In the genomic region with DNA sequence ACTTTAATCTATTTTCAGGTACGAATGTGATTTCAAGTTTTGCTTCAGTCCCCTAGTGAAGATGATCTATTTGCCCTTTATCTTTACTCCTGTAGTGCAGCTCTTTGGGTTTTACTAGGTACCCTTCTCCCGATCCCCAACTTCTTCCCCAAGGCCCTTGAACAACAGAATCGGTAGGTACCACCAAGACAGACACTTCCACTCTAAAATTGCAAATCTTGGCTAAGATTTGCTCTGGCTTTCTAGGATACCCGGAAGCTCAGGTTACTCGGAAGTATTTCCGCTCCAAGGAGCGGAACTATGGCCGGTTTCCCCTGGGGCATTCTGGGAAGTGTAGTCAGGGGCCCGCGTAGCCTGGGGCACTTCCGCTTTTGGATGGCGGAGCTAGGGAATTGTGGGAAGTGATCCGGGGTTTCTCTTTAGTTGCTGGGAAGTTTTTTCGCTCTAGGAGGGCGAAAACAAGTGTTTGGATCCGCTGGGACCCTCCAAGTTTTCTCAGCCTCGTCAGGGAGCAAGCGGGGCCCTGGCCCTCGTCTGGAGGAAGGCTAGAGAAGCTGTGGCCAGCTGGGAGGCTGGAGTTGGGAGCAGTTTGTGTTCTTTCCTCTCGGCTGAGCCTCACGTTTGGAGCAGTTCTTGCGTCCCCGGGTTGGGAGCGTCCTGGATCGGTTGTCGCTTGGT, we compare ENCODE assay signal across 1 cellular context.
TF ChIP-seq lines count a peak whose summit lies in the region.

No MANE protein-coding gene starts in this region.

TF ChIP-seq in K562, 482 proteins besides CTCF, POLR2A, EP300 and RAD21 (continued from another document and continues in another):
- no peak for TF ChIP-seq FOXP4 (CRISPR knock-in tag; IDR thresholded peaks at IDR 0.05; ENCODE audit: borderline replicate concordance)
- TF ChIP-seq SIX5 (IDR thresholded peaks at IDR 0.05; ENCODE audit: borderline replicate concordance in 1 of 2, insufficient read depth in 1 of 2, low read depth in 1 of 2, low read length in 2 of 2): peak; percentile 85 to 89
- TF ChIP-seq ZNF143 (CRISPR knock-in tag; IDR thresholded peaks at IDR 0.05): peak; percentile 87
- peak; percentile 85 for TF ChIP-seq ZNF766 (CRISPR knock-in tag; conservative IDR thresholded peaks at IDR 0.05)
- no peak for TF ChIP-seq ZNF583 (CRISPR knock-in tag; IDR thresholded peaks at IDR 0.05)
- TF ChIP-seq BHLHE40 (IDR thresholded peaks at IDR 0.05; ENCODE audit: low read length): peak; percentile 38
- TF ChIP-seq, protein P1, sequence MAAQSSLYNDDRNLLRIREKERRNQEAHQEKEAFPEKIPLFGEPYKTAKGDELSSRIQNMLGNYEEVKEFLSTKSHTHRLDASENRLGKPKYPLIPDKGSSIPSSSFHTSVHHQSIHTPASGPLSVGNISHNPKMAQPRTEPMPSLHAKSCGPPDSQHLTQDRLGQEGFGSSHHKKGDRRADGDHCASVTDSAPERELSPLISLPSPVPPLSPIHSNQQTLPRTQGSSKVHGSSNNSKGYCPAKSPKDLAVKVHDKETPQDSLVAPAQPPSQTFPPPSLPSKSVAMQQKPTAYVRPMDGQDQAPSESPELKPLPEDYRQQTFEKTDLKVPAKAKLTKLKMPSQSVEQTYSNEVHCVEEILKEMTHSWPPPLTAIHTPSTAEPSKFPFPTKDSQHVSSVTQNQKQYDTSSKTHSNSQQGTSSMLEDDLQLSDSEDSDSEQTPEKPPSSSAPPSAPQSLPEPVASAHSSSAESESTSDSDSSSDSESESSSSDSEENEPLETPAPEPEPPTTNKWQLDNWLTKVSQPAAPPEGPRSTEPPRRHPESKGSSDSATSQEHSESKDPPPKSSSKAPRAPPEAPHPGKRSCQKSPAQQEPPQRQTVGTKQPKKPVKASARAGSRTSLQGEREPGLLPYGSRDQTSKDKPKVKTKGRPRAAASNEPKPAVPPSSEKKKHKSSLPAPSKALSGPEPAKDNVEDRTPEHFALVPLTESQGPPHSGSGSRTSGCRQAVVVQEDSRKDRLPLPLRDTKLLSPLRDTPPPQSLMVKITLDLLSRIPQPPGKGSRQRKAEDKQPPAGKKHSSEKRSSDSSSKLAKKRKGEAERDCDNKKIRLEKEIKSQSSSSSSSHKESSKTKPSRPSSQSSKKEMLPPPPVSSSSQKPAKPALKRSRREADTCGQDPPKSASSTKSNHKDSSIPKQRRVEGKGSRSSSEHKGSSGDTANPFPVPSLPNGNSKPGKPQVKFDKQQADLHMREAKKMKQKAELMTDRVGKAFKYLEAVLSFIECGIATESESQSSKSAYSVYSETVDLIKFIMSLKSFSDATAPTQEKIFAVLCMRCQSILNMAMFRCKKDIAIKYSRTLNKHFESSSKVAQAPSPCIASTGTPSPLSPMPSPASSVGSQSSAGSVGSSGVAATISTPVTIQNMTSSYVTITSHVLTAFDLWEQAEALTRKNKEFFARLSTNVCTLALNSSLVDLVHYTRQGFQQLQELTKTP (IDR thresholded peaks at IDR 0.05; ENCODE audit: low read depth in 1 of 2, partially characterized antibody in 2 of 2): peak; percentile 21 to 94
- TF ChIP-seq ETV6 (IDR thresholded peaks at IDR 0.05; ENCODE audit: borderline replicate concordance in 1 of 2, low read depth in 2 of 2, low read length in 1 of 2): peak; percentile 98 to 99
- TF ChIP-seq ETV6 (CRISPR knock-in tag; IDR thresholded peaks at IDR 0.05; ENCODE audit: borderline replicate concordance): no peak
- no peak for TF ChIP-seq SMARCB1 (IDR thresholded peaks at IDR 0.05; ENCODE audit: insufficient read length, low read depth)
- TF ChIP-seq ZNF134 (CRISPR knock-in tag; conservative IDR thresholded peaks at IDR 0.05): 0 out of 2 replicates have a peak, but pooled peaks have one; percentile 19
- peak; percentile 71 for TF ChIP-seq RBFOX2 (IDR thresholded peaks at IDR 0.05; ENCODE audit: low read depth, low read length)
- TF ChIP-seq ZNF57 (CRISPR knock-in tag; IDR thresholded peaks at IDR 0.05): no peak
- TF ChIP-seq LARP7 (IDR thresholded peaks at IDR 0.05): no peak
- TF ChIP-seq SRF (CRISPR knock-in tag; IDR thresholded peaks at IDR 0.05): no peak
- TF ChIP-seq, protein P2, sequence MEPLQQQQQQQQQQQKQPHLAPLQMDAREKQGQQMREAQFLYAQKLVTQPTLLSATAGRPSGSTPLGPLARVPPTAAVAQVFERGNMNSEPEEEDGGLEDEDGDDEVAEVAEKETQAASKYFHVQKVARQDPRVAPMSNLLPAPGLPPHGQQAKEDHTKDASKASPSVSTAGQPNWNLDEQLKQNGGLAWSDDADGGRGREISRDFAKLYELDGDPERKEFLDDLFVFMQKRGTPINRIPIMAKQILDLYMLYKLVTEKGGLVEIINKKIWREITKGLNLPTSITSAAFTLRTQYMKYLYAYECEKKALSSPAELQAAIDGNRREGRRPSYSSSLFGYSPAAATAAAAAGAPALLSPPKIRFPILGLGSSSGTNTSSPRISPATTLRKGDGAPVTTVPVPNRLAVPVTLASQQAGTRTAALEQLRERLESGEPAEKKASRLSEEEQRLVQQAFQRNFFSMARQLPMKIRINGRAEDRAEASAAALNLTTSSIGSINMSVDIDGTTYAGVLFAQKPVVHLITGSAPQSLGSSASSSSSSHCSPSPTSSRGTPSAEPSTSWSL (CRISPR knock-in tag; IDR thresholded peaks at IDR 0.05; ENCODE audit: borderline replicate concordance): no peak
- no peak for TF ChIP-seq ZSCAN32 (CRISPR knock-in tag; IDR thresholded peaks at IDR 0.05)
- no peak for TF ChIP-seq EGR1 (conservative IDR thresholded peaks at IDR 0.05)
- TF ChIP-seq, protein P3, sequence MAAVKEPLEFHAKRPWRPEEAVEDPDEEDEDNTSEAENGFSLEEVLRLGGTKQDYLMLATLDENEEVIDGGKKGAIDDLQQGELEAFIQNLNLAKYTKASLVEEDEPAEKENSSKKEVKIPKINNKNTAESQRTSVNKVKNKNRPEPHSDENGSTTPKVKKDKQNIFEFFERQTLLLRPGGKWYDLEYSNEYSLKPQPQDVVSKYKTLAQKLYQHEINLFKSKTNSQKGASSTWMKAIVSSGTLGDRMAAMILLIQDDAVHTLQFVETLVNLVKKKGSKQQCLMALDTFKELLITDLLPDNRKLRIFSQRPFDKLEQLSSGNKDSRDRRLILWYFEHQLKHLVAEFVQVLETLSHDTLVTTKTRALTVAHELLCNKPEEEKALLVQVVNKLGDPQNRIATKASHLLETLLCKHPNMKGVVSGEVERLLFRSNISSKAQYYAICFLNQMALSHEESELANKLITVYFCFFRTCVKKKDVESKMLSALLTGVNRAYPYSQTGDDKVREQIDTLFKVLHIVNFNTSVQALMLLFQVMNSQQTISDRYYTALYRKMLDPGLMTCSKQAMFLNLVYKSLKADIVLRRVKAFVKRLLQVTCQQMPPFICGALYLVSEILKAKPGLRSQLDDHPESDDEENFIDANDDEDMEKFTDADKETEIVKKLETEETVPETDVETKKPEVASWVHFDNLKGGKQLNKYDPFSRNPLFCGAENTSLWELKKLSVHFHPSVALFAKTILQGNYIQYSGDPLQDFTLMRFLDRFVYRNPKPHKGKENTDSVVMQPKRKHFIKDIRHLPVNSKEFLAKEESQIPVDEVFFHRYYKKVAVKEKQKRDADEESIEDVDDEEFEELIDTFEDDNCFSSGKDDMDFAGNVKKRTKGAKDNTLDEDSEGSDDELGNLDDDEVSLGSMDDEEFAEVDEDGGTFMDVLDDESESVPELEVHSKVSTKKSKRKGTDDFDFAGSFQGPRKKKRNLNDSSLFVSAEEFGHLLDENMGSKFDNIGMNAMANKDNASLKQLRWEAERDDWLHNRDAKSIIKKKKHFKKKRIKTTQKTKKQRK (IDR thresholded peaks at IDR 0.05; ENCODE audit: borderline replicate concordance, low read depth, low read length): no peak
- no peak for TF ChIP-seq NBN (IDR thresholded peaks at IDR 0.05; ENCODE audit: low read depth)
- TF ChIP-seq HMBOX1 (IDR thresholded peaks at IDR 0.05): no peak
- TF ChIP-seq ZNF175 (CRISPR knock-in tag; IDR thresholded peaks at IDR 0.05; ENCODE audit: low read depth): peak; percentile 61; the same call in 1 of the 2 replicates
- no peak for TF ChIP-seq MTF1 (CRISPR knock-in tag; IDR thresholded peaks at IDR 0.05; ENCODE audit: borderline replicate concordance)
- peak; percentile 89 for TF ChIP-seq PHF20 (IDR thresholded peaks at IDR 0.05; ENCODE audit: partially characterized antibody)
- no peak for TF ChIP-seq SAFB (IDR thresholded peaks at IDR 0.05; ENCODE audit: borderline replicate concordance, low read depth, low read length)
- no peak for TF ChIP-seq TARDBP (IDR thresholded peaks at IDR 0.05)
- TF ChIP-seq, protein P4, sequence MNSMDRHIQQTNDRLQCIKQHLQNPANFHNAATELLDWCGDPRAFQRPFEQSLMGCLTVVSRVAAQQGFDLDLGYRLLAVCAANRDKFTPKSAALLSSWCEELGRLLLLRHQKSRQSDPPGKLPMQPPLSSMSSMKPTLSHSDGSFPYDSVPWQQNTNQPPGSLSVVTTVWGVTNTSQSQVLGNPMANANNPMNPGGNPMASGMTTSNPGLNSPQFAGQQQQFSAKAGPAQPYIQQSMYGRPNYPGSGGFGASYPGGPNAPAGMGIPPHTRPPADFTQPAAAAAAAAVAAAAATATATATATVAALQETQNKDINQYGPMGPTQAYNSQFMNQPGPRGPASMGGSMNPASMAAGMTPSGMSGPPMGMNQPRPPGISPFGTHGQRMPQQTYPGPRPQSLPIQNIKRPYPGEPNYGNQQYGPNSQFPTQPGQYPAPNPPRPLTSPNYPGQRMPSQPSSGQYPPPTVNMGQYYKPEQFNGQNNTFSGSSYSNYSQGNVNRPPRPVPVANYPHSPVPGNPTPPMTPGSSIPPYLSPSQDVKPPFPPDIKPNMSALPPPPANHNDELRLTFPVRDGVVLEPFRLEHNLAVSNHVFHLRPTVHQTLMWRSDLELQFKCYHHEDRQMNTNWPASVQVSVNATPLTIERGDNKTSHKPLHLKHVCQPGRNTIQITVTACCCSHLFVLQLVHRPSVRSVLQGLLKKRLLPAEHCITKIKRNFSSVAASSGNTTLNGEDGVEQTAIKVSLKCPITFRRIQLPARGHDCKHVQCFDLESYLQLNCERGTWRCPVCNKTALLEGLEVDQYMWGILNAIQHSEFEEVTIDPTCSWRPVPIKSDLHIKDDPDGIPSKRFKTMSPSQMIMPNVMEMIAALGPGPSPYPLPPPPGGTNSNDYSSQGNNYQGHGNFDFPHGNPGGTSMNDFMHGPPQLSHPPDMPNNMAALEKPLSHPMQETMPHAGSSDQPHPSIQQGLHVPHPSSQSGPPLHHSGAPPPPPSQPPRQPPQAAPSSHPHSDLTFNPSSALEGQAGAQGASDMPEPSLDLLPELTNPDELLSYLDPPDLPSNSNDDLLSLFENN (IDR thresholded peaks at IDR 0.05; ENCODE audit: low read depth in 2 of 2, low read length in 2 of 2): no peak
- no peak for TF ChIP-seq MCM7 (IDR thresholded peaks at IDR 0.05)
- TF ChIP-seq, protein P5, sequence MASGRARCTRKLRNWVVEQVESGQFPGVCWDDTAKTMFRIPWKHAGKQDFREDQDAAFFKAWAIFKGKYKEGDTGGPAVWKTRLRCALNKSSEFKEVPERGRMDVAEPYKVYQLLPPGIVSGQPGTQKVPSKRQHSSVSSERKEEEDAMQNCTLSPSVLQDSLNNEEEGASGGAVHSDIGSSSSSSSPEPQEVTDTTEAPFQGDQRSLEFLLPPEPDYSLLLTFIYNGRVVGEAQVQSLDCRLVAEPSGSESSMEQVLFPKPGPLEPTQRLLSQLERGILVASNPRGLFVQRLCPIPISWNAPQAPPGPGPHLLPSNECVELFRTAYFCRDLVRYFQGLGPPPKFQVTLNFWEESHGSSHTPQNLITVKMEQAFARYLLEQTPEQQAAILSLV (tag; IDR thresholded peaks at IDR 0.05): no peak
- no peak for TF ChIP-seq ZFP1 (CRISPR knock-in tag; IDR thresholded peaks at IDR 0.05)
- TF ChIP-seq MCM3 (IDR thresholded peaks at IDR 0.05): no peak
- no peak for TF ChIP-seq ARID4B (CRISPR knock-in tag; IDR thresholded peaks at IDR 0.05)
- no peak for TF ChIP-seq ZNF41 (CRISPR knock-in tag; conservative IDR thresholded peaks at IDR 0.05)
- peak in 1 of 2 experiments; percentile 76; a peak in 1 of 3 replicates for TF ChIP-seq CBX3 (IDR thresholded peaks at IDR 0.05; ENCODE audit: borderline replicate concordance in 1 of 2, low read length in 2 of 2)
